ENCODE assay signal across 8 cellular contexts in genomic region chr3:45210308-45211038, GRCh38. TPM values are rescaled to one million over a fixed set of nuclear protein-coding genes. Genes with fewer than 3 reads are reported as not detected.
DNase-seq lines count a peak whose midpoint lies in the region; ATAC-seq, FAIRE-seq and TF ChIP-seq lines count a peak whose summit lies in the region.

No MANE protein-coding gene starts in this region.

- no peak overlapping the region for H3K4me2 ChIP-seq in DOHH2 (ENCODE audit: low read length)
- H3K4me2 ChIP-seq in Loucy (ENCODE audit: low read depth, low read length, poor library complexity, severe bottlenecking): no peak overlapping the region
- no peak overlapping the region for H3K4me2 ChIP-seq in GM12878 (ENCODE audit: control insufficient read depth, insufficient read depth)

- 20% methylated on average over 14 of the region's 14 CpGs for WGBS in GM12878 (ENCODE audit: insufficient coverage, insufficient replicate concordance, low lambda C conversion rate, missing lambda C conversion rate)

- BruUV-seq in GM12878 (replicated peaks; lab: Mats Ljungman, UMichigan): no TSS peak

- POLR2A ChIA-PET in GM12878 (lab: Charles Lee): interaction anchor here (3.7 kb wide), 1 partner anchor 170 kb away, joined by 13 read pairs; no protein-coding TSS in a partner anchor

- H3K27ac ChIP-seq in DOHH2 (ENCODE audit: low read depth, low read length): no peak overlapping the region
- no peak overlapping the region for H3K27ac ChIP-seq in GM12878 (ENCODE audit: control insufficient read depth, insufficient read depth)

- CTCF ChIA-PET in GM12878 (lab: Yijun Ruan, JAX): interaction anchor here (0.6 to 9.4 kb wide), 40 partner anchors 9 to 451 kb away, joined by 3 to 416 read pairs (median 4); no protein-coding TSS in a partner anchor

- no peaks in the 10 kb centered on the region for H4K20me1 ChIP-seq in DOHH2 (ENCODE audit: control insufficient read depth, insufficient read depth, low read depth, low read length)
- no peaks in the 10 kb centered on the region for H4K20me1 ChIP-seq in Loucy (ENCODE audit: insufficient read depth, low read length, poor library complexity, severe bottlenecking)
- H4K20me1 ChIP-seq in GM12878 (ENCODE audit: control insufficient read depth, insufficient read depth): no peaks in the 10 kb centered on the region

- ATAC-seq in GM12878 (peak; percentile 98), HG02763 (IDR thresholded peaks at IDR 0.05; ENCODE audit: unreplicated experiment) (no peak)

- no peak for TF ChIP-seq EP300 in GM12878 (IDR thresholded peaks at IDR 0.05; ENCODE audit: borderline replicate concordance in 1 of 2, control insufficient read depth in 1 of 2, low read depth in 2 of 2, low read length in 2 of 2)

- H3K79me2 ChIP-seq in DOHH2 (ENCODE audit: control insufficient read depth, low read length): no peaks in the 10 kb centered on the region
- no peaks in the 10 kb centered on the region for H3K79me2 ChIP-seq in Loucy (ENCODE audit: insufficient read depth, low read length)
- no peaks in the 10 kb centered on the region for H3K79me2 ChIP-seq in GM12878 (ENCODE audit: control insufficient read depth, insufficient read depth, low read length)

- no peak for FAIRE-seq in GM12878 (lab: Jason Lieb, UNC)

- peak; percentile 44 for TF ChIP-seq RAD21 in GM12878 (IDR thresholded peaks at IDR 0.05; ENCODE audit: insufficient read depth, low read depth, low read length)

- no peak for TF ChIP-seq POLR2A in GM12878 (IDR thresholded peaks at IDR 0.05; ENCODE audit: low read depth, low read length)

- intact Hi-C loops in GM12878 (cut with micrococcal nuclease; ENCODE audit: unreplicated experiment): loop anchor here (1.0 to 10.0 kb wide), 2 partner anchors 170 to 454 kb away; no protein-coding TSS in a partner anchor

- DNase-seq in UCSD-AML1 (lab: John Stamatoyannopoulos, UW; ENCODE audit: unreplicated experiment): peak; percentile 81
- DNase-seq in GM12878 (ENCODE audit: low read depth, low spot score): no peak
- DNase-seq in immature natural killer cell: peak; percentile 60 to 71 (median 64)
- peak; percentile 64 to 69 for DNase-seq in stimulated activated CD4-positive, alpha-beta T cell treated with anti-CD3 and anti-CD28 coated beads, Interleukin-15, amount 100 ng/mL, for 48 hours (ENCODE audit: low read depth in 2 of 2)
- no peak for DNase-seq in cerebellar nuclear complex (lab: John Stamatoyannopoulos, UW)

- H3F3A ChIP-seq in DOHH2 (ENCODE audit: control insufficient read depth, insufficient read depth) (no peaks in the 10 kb centered on the region), Loucy (ENCODE audit: low read depth) (no peaks in the 10 kb centered on the region)

- H2AFZ ChIP-seq in Loucy (ENCODE audit: low read length) (0 out of 2 replicates have a peak overlapping the region, but pooled peaks have one; percentile 66), GM12878 (ENCODE audit: control insufficient read depth, low read depth, low read length) (no peak overlapping the region)

- no peak overlapping the region for H3K27ac Mint-ChIP-seq in immature natural killer cell

- H3K4me3 ChIP-seq in DOHH2 (ENCODE audit: low read length): no peak overlapping the region
- H3K4me3 ChIP-seq in Loucy (ENCODE audit: low read length, poor library complexity, severe bottlenecking): no peak overlapping the region
- H3K4me3 ChIP-seq in GM12878: no peak overlapping the region

- in situ Hi-C loops in GM12878 (cut with MboI): loop anchor here (5.0 kb wide), 1 partner anchor 173 kb away; no protein-coding TSS in a partner anchor

- peaks cover 5 to 11% (median 10%) of the 10 kb centered on the region in 3 donors for H3K27me3 Mint-ChIP-seq in immature natural killer cell (ENCODE audit: low read depth in 3 of 3)

- RAD21 ChIA-PET in GM12878 (lab: Charles Lee; ENCODE audit: unreplicated experiment): interaction anchor here (0.6 to 5.5 kb wide), 20 partner anchors 13 to 451 kb away, joined by 3 to 166 read pairs (median 4); no protein-coding TSS in a partner anchor

- H3K4me1 ChIP-seq in DOHH2 (ENCODE audit: control insufficient read depth, low read length) (no peaks in the 10 kb centered on the region), Loucy (ENCODE audit: insufficient read depth, low read length, poor library complexity, severe bottlenecking) (peaks cover 20% of the 10 kb centered on the region), GM12878 (ENCODE audit: control insufficient read depth, insufficient read depth, low read length) (no peaks in the 10 kb centered on the region)

- H3K9me3 ChIP-seq in DOHH2 (ENCODE audit: control insufficient read depth, insufficient read depth, low read length) (no peaks in the 10 kb centered on the region), Loucy (ENCODE audit: insufficient read depth, low read depth, low read length) (no peaks in the 10 kb centered on the region), GM12878 (replicated peaks; ENCODE audit: control insufficient read depth, insufficient read depth, low read length) (no peaks in the 10 kb centered on the region)

- no peak overlapping the region for H3K4me3 Mint-ChIP-seq in immature natural killer cell

- H3K27me3 ChIP-seq in DOHH2 (ENCODE audit: control insufficient read depth, low read length): no peaks in the 10 kb centered on the region
- H3K27me3 ChIP-seq in Loucy (ENCODE audit: insufficient read depth, low read length, poor library complexity, severe bottlenecking): no peaks in the 10 kb centered on the region
- H3K27me3 ChIP-seq in GM12878 (replicated peaks in 1 of 2; ENCODE audit: control insufficient read depth in 2 of 2, insufficient read depth in 2 of 2, low read length in 1 of 2): peaks cover 2 to 3% of the 10 kb centered on the region in 2 experiments; a peak in 3 of 4 replicates

- H3K9me2 ChIP-seq in DOHH2 (replicated peaks; ENCODE audit: control insufficient read depth, low read length) (no peaks in the 10 kb centered on the region), Loucy (replicated peaks; ENCODE audit: low read depth, low read length) (no peaks in the 10 kb centered on the region)

- H3K36me3 ChIP-seq in DOHH2 (ENCODE audit: control insufficient read depth, low read length) (no peaks in the 10 kb centered on the region), Loucy (ENCODE audit: insufficient read depth, low read length) (no peaks in the 10 kb centered on the region), GM12878 (ENCODE audit: control insufficient read depth in 2 of 2, insufficient read depth in 2 of 2, low read length in 1 of 2) (no peaks in the 10 kb centered on the region)

- SMC1A ChIA-PET in GM12878 (lab: Charles Lee; ENCODE audit: uncharacterized antibody, unreplicated experiment): interaction anchor here (0.6 to 9.0 kb wide), 25 partner anchors 8 to 280 kb away, joined by 3 to 241 read pairs (median 4); no protein-coding TSS in a partner anchor

- TF ChIP-seq CTCF in DOHH2 (IDR thresholded peaks at IDR 0.05; ENCODE audit: low read depth, low read length, poor library complexity, severe bottlenecking): peak; percentile 66
- TF ChIP-seq CTCF in Loucy (conservative IDR thresholded peaks at IDR 0.05; ENCODE audit: low read length): peak; percentile 96
- TF ChIP-seq CTCF in GM12878 (IDR thresholded peaks at IDR 0.05 in 2 of 3, conservative IDR thresholded peaks at IDR 0.05 in 1 of 3; ENCODE audit: control insufficient read depth in 2 of 3, extremely low read depth in 1 of 3, insufficient read depth in 1 of 3, low read depth in 3 of 3, low read length in 3 of 3): peak; percentile 60 to 75 (median 70); a peak in 5 of 6 replicates

- H3K36me3 Mint-ChIP-seq in immature natural killer cell: no peaks in the 10 kb centered on the region

- no peaks in the 10 kb centered on the region for H3K9me3 Mint-ChIP-seq in immature natural killer cell

- H3K9ac ChIP-seq in Loucy (ENCODE audit: low read depth, low read length, poor library complexity, severe bottlenecking): peak overlapping the region; percentile 4
- no peak overlapping the region for H3K9ac ChIP-seq in GM12878 (ENCODE audit: control insufficient read depth, insufficient read depth, low read length)

- peaks cover 0 to 3% of the 10 kb centered on the region in 2 donors for H3K4me1 Mint-ChIP-seq in immature natural killer cell

TF ChIP-seq in GM12878, 131 proteins besides CTCF, POLR2A, EP300 and RAD21:
- TF ChIP-seq SPI1 (IDR thresholded peaks at IDR 0.05; ENCODE audit: borderline replicate concordance, insufficient read depth, low read depth, low read length): no peak
- TF ChIP-seq MLLT1 (IDR thresholded peaks at IDR 0.05): 0 out of 2 replicates have a peak, but pooled peaks have one; percentile 66
- TF ChIP-seq SMC3 (IDR thresholded peaks at IDR 0.05; ENCODE audit: borderline replicate concordance, low read length): peak; percentile 80; the same call in 1 of the 2 replicates
- no peak for TF ChIP-seq SIN3A (IDR thresholded peaks at IDR 0.05; ENCODE audit: low read depth, low read length)

RNA-seq across cellular contexts. Expression of gene TMEM158, which starts 15.6 kb away (rescaled TPM):
- total RNA-seq in GM12878 (2013; cell fraction: nucleolus; rRNA removed): not detected in 2 replicates
- total RNA-seq in GM12878 (2014; rRNA removed) (not detected in 2 replicates), GM12878 (2014; rRNA removed; fragmentation: Illumina TruSeq; extraction: Trizol) (not detected in 2 replicates), GM12878 (2021) (not detected in 2 replicates)
- not detected for polyA plus RNA-seq in GM12878 (2011; ENCODE audit: low read depth)
- polyA plus RNA-seq in GM12878 (2011; rRNA removed) (not detected in 2 replicates), GM12878 (2014; fragmentation: Illumina TruSeq; extraction: Trizol) (not detected in 2 replicates), GM12878 (2014; fragmentation: Nextera tagmentation; extraction: Ambion mirVana) (not detected), GM12878 (2014; rRNA removed) (not detected in 2 replicates), GM12878 (2016; fragmentation: Nextera tagmentation; extraction: Ambion mirVana) (not detected), immature natural killer cell (not detected)
- polyA plus RNA-seq in GM12878 (2011; cell fraction: cytosol; rRNA removed): 0.03 TPM in 1 of 2 replicates, not detected in the other
- 0.06 TPM in 1 of 2 replicates, not detected in the other for polyA plus RNA-seq in GM12878 (2011; cell fraction: nucleus; rRNA removed)
- not detected in 2 replicates for polyA plus RNA-seq in GM12878 (2012)
- polyA minus RNA-seq in GM12878 (2011; rRNA and poly(A)+ RNA removed): not detected in 2 replicates
- polyA minus RNA-seq in GM12878 (2011; cell fraction: cytosol; rRNA and poly(A)+ RNA removed): not detected in 2 replicates
- not detected in 2 replicates for polyA minus RNA-seq in GM12878 (2011; cell fraction: nucleus; rRNA and poly(A)+ RNA removed)

Comparison
In these comparisons a context has a peak if more than half of its experiments do, and no peak if none do; other contexts are left out.
1. DNase-seq: peak in UCSD-AML1 (single experiment), immature natural killer cell (3 of 3) and stimulated activated CD4-positive, alpha-beta T cell treated with anti-CD3 and anti-CD28 coated beads, Interleukin-15, amount 100 ng/mL, for 48 hours (2 of 2); none in GM12878 (single experiment) and cerebellar nuclear complex (0 of 2).
2. Peak in every context shown above with its lines, with median percentiles within 50 percentile points of each other: CTCF ChIP-seq.